ENCODE assay signal across 20 cellular contexts in the genomic region with DNA sequence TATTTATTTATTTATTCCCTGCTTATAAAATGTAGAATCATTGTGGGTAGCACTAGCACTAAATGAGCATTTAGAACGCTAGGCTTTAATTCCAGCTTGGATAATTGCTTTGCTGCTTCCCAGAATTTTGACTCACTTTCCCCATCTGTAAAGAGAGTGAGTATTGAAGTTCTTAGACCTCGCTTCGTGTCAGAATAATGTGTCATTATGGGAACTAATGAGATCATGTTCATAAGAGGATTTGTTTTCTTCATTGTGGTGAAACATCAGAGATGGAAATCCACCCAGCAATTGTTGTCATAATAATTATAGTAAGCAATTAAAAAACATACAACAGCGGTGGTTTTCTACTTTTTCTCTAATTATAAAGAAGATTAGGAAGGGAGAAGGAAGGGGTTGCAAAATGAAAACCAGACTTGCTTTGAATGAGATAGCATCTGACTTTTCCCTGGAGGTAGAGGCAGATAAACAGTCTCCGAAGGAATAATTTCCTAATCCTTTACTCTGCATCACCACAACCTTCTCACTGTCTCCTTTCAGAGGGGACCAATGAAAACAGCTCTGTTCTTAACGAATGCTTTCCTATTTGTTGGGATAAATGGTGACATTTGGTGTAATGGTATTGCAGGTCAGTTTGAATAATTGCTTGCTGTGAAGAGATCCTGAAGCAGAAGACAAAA.
DNase-seq lines count a peak whose midpoint lies in the region; ATAC-seq and TF ChIP-seq lines count a peak whose summit lies in the region.
"Had no signal": no experiment of that assay in that cellular context is flagged by ENCODE, and none has a peak within 500 bp of the region (broad histone marks: within the 10 kb centered on the region; RNA-seq: fewer than 3 reads in every experiment).

No MANE protein-coding gene starts in this region.

- H3K4me3 ChIP-seq in RWPE2 (ENCODE audit: severe bottlenecking) = no peak overlapping the region
- H3K4me3 ChIP-seq in uterus = no peak overlapping the region
- H3K4me3 ChIP-seq: esophagus squamous epithelium, right atrium auricular region had no signal

- peaks cover 29% of the 10 kb centered on the region for H3K4me1 ChIP-seq in RWPE2 (ENCODE audit: insufficient read depth, poor library complexity, severe bottlenecking)
- H3K4me1 ChIP-seq in uterus = peaks cover 0 to 7% of the 10 kb centered on the region in 2 donors
- H3K4me1 ChIP-seq: esophagus squamous epithelium had no signal

- H3K36me3 Mint-ChIP-seq in nephron progenitor cell (ENCODE audit: low read depth) = peaks cover 11% of the 10 kb centered on the region
- H3K36me3 Mint-ChIP-seq in activated CD4-positive, alpha-beta memory T cell treated with anti-CD3 and anti-CD28 coated beads for 36 hours = peaks cover 6% of the 10 kb centered on the region

- H3K27ac Mint-ChIP-seq in nephron progenitor cell = peak overlapping the region; percentile 46
- H3K27ac Mint-ChIP-seq in activated CD4-positive, alpha-beta memory T cell treated with anti-CD3 and anti-CD28 coated beads for 36 hours = no peak overlapping the region
- H3K27ac Mint-ChIP-seq: activated B cell treated with CpG ODN at 0.5 μM for 24 hours; activated CD8-positive, alpha-beta T cell treated with anti-CD3 and anti-CD28 coated beads for 36 hours; stimulated activated naive CD8-positive, alpha-beta T cell treated with anti-CD3 and anti-CD28 coated beads, Interleukin-15, amount 100 ng/mL, for 72 hours; T-helper 17 cell had no signal

- H3K27me3 ChIP-seq in RWPE2 (ENCODE audit: insufficient read depth, poor library complexity, severe bottlenecking) (no peaks in the 10 kb centered on the region), uterus (no peaks in the 10 kb centered on the region)
- H3K27me3 ChIP-seq: BE2C, esophagus squamous epithelium, right atrium auricular region had no signal

- TF ChIP-seq CTCF in RWPE2 (IDR thresholded peaks at IDR 0.05; ENCODE audit: poor library complexity, severe bottlenecking) (no peak), nephron progenitor cell (IDR thresholded peaks at IDR 0.05) (no peak), uterus (IDR thresholded peaks at IDR 0.05) (no peak)

- H3K9me3 Mint-ChIP-seq in nephron progenitor cell = peaks cover 30% of the 10 kb centered on the region
- H3K9me3 Mint-ChIP-seq in activated CD4-positive, alpha-beta memory T cell treated with anti-CD3 and anti-CD28 coated beads for 36 hours = peaks cover 14% of the 10 kb centered on the region
- H3K9me3 Mint-ChIP-seq: central memory CD8-positive, alpha-beta T cell had no signal

- no peaks in the 10 kb centered on the region for H3K36me3 ChIP-seq in RWPE2 (ENCODE audit: low read depth)
- no peaks in the 10 kb centered on the region for H3K36me3 ChIP-seq in uterus
- H3K36me3 ChIP-seq: BE2C, esophagus squamous epithelium, right atrium auricular region had no signal

- DNase-seq in RWPE2 (ENCODE audit: low spot score) (no peak), epithelial cell of prostate (ENCODE audit: low read depth, low spot score) (no peak), nephron progenitor cell (no peak), uterus (no peak), NCI-H2029 (lab: John Stamatoyannopoulos, UW) (no peak)
- DNase-seq in activated CD4-positive, alpha-beta memory T cell treated with anti-CD3 and anti-CD28 coated beads for 36 hours = no peak
- DNase-seq: activated B cell treated with CpG ODN at 0.5 μM for 24 hours; activated CD8-positive, alpha-beta T cell treated with anti-CD3 and anti-CD28 coated beads for 36 hours; BE2C; esophagus squamous epithelium; Karpas-422; NCI-H1092; NCI-H2107; NCI-H526; SIG-M5; stimulated activated naive CD8-positive, alpha-beta T cell treated with anti-CD3 and anti-CD28 coated beads, Interleukin-15, amount 100 ng/mL, for 72 hours; T-helper 17 cell had no signal

- CTCF ChIA-PET in activated CD4-positive, alpha-beta memory T cell treated with anti-CD3 and anti-CD28 coated beads for 36 hours (lab: Charles Lee) = interaction anchor here (0.6 kb wide), 1 partner anchor 1940 kb away, joined by 3 read pairs; no protein-coding TSS in a partner anchor

- H3K27ac ChIP-seq in RWPE2 (ENCODE audit: poor library complexity, severe bottlenecking) = peak overlapping the region; percentile 96
- peak overlapping the region; percentile 42 for H3K27ac ChIP-seq in epithelial cell of prostate
- H3K27ac ChIP-seq in uterus = peak overlapping the region; percentile 10 to 61
- H3K27ac ChIP-seq: esophagus squamous epithelium had no signal

- H3K9me3 ChIP-seq in RWPE2 (ENCODE audit: severe bottlenecking) = peaks cover 3% of the 10 kb centered on the region
- H3K9me3 ChIP-seq in uterus = peaks cover 0 to 6% of the 10 kb centered on the region in 2 donors
- H3K9me3 ChIP-seq: BE2C, esophagus squamous epithelium had no signal

- H3K27me3 Mint-ChIP-seq in nephron progenitor cell (ENCODE audit: low read depth, poor library complexity) = peaks cover 4% of the 10 kb centered on the region
- H3K27me3 Mint-ChIP-seq in activated CD4-positive, alpha-beta memory T cell treated with anti-CD3 and anti-CD28 coated beads for 36 hours = peaks cover 3% of the 10 kb centered on the region

- peak overlapping the region; percentile 27 for H3K4me3 Mint-ChIP-seq in nephron progenitor cell
- no peak overlapping the region for H3K4me3 Mint-ChIP-seq in activated CD4-positive, alpha-beta memory T cell treated with anti-CD3 and anti-CD28 coated beads for 36 hours
- H3K4me3 Mint-ChIP-seq: activated B cell treated with CpG ODN at 0.5 μM for 24 hours; activated CD8-positive, alpha-beta T cell treated with anti-CD3 and anti-CD28 coated beads for 36 hours; central memory CD8-positive, alpha-beta T cell; stimulated activated naive CD8-positive, alpha-beta T cell treated with anti-CD3 and anti-CD28 coated beads, Interleukin-15, amount 100 ng/mL, for 72 hours; T-helper 17 cell had no signal

- POLR2A ChIA-PET in activated CD4-positive, alpha-beta memory T cell treated with anti-CD3 and anti-CD28 coated beads for 36 hours (lab: Charles Lee) = no interaction called here

- no peak for TF ChIP-seq POLR2A in uterus (IDR thresholded peaks at IDR 0.05)

- ATAC-seq in RWPE2 (ENCODE audit: low read depth) (no peak), GM18870 (IDR thresholded peaks at IDR 0.05; ENCODE audit: unreplicated experiment) (no peak)
- ATAC-seq: activated CD8-positive, alpha-beta T cell treated with anti-CD3 and anti-CD28 coated beads for 36 hours; stimulated activated naive CD8-positive, alpha-beta T cell treated with anti-CD3 and anti-CD28 coated beads, Interleukin-15, amount 100 ng/mL, for 72 hours; T-helper 17 cell had no signal

- intact Hi-C loops in uterus (cut with DNase I; ENCODE audit: low total_unique reads) = no loop called here
- intact Hi-C loops in activated CD4-positive, alpha-beta memory T cell treated with anti-CD3 and anti-CD28 coated beads for 36 hours (cut with micrococcal nuclease) = no loop called here

- peaks cover 73% of the 10 kb centered on the region for H3K4me1 Mint-ChIP-seq in nephron progenitor cell
- no peaks in the 10 kb centered on the region for H3K4me1 Mint-ChIP-seq in activated CD4-positive, alpha-beta memory T cell treated with anti-CD3 and anti-CD28 coated beads for 36 hours (ENCODE audit: low read depth)
- H3K4me1 Mint-ChIP-seq: activated B cell treated with CpG ODN at 0.5 μM for 24 hours; central memory CD8-positive, alpha-beta T cell; stimulated activated naive CD8-positive, alpha-beta T cell treated with anti-CD3 and anti-CD28 coated beads, Interleukin-15, amount 100 ng/mL, for 72 hours had no signal

Comparison
In these comparisons a context has a peak if more than half of its experiments do, and no peak if none do; other contexts are left out.
1. H3K27ac ChIP-seq: peak in every context shown above with its lines; median percentile 96 in RWPE2; 42 in epithelial cell of prostate; 36 in uterus.